1 cellular context compared by ENCODE assay signal in the genomic region with DNA sequence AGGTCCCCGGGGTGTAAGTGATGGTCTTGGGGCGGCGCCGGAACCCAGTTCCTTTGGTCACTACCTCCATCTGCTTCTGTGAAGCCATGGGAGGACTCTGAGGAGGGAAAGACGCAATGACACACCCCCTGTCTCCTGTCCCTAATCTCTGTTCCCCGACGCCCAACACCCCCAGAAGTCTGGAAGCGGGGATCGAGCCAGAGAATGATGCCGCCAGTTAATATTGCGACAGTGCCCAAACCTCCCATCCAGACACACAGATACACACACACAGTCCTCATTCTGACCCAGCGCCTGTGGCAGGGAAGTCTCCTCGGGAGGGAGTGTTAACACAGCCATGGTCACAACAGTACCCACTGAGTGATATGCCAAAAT.
TF ChIP-seq lines count a peak whose summit lies in the region.

No MANE protein-coding gene starts in this region.

TF ChIP-seq in H1, 55 proteins besides CTCF, POLR2A, EP300 and RAD21:
- TF ChIP-seq CEBPB (IDR thresholded peaks at IDR 0.05; ENCODE audit: low read depth, low read length) (no peak), ASH2L (IDR thresholded peaks at IDR 0.05; ENCODE audit: low read length) (peak; percentile 9), BCL11A (IDR thresholded peaks at IDR 0.05; ENCODE audit: low read depth in 2 of 2, low read length in 2 of 2) (no peak), SIN3A (conservative IDR thresholded peaks at IDR 0.05 in 1 of 2, IDR thresholded peaks at IDR 0.05 in 1 of 2; ENCODE audit: low read depth in 1 of 2, low read length in 2 of 2) (no peak)
TF ChIP-seq in H1: peak in this region for 1.
